33 cellular contexts compared by ENCODE assay signal in genomic region chr3:40243056-40243455, GRCh38.
"Had no signal": no experiment of that assay in that cellular context is flagged by ENCODE, and none has a peak within 500 bp of the region (broad histone marks: within the 10 kb centered on the region; RNA-seq: fewer than 3 reads in every experiment).

No MANE protein-coding gene starts in this region.

- DNase-seq: activated B cell treated with CpG ODN at 0.5 μM for 24 hours; activated CD4-positive, alpha-beta memory T cell treated with anti-CD3 and anti-CD28 coated beads for 36 hours; activated CD4-positive, alpha-beta T cell treated with anti-CD3 and anti-CD28 coated beads for 4 hours; activated CD4-positive, alpha-beta T cell treated with anti-CD3 and anti-CD28 coated beads, Interleukin-2, amount 50 U/mL, for 1 hour; activated CD4-positive, CD25-positive, alpha-beta regulatory T cell treated with anti-CD3 and anti-CD28 coated beads, Interleukin-2, amount 50 U/mL, for 72 hours; activated CD8-positive, alpha-beta memory T cell treated with anti-CD3 and anti-CD28 coated beads, Interleukin-2, amount 50 U/mL, for 4 hours; activated effector memory CD4-positive, alpha-beta T cell treated with anti-CD3 and anti-CD28 coated beads, Interleukin-2, amount 50 U/mL, for 16 hours; activated naive CD4-positive, alpha-beta T cell; activated naive CD8-positive, alpha-beta T cell treated with anti-CD3 and anti-CD28 coated beads, Interleukin-2, amount 10 ng/mL, durations not matched to agents 7 days and 5 days; activated T-cell treated with anti-CD3 and anti-CD28 coated beads for 4 hours; activated T-cell treated with anti-CD3 and anti-CD28 coated beads, Interleukin-2, amount 50 U/mL, for 48 hours; amygdala; NCI-H1092 treated with DMSO at 0.1 percent for 48 hours; NCI-H1417; NCI-H146; NCI-H187; NCI-H2029 treated with DMSO at 0.1 percent for 48 hours; NCI-H2107; NCI-H226; NCI-H446 treated with DMSO at 0.1 percent for 48 hours; NCI-H524; NCI-H69; NCI-H82; NK-92 treated with Interleukin-12 subunit alpha and Interleukin-12 subunit beta, amount 100 ng/mL, for 24 hours; Right ventricle myocardium superior; SW 1271; T-helper 1 cell; T-helper 2 cell; T-helper 9 cell had no signal

- H3K27ac ChIP-seq: ascending aorta, KMS-11, VCaP had no signal

- H3K9me3 Mint-ChIP-seq: activated naive CD4-positive, alpha-beta T cell treated with anti-CD3 and anti-CD28 coated beads, Interleukin-2, amount 50 U/mL, for 24 hours; activated naive CD8-positive, alpha-beta T cell treated with anti-CD3 and anti-CD28 coated beads, Interleukin-2, amount 10 ng/mL, durations not matched to agents 7 days and 5 days had no signal

- H3K36me3 Mint-ChIP-seq: activated CD4-positive, alpha-beta memory T cell treated with anti-CD3 and anti-CD28 coated beads for 36 hours; activated naive CD8-positive, alpha-beta T cell treated with anti-CD3 and anti-CD28 coated beads, Interleukin-2, amount 10 ng/mL, durations not matched to agents 7 days and 5 days had no signal

- H3K27me3 ChIP-seq: ascending aorta had no signal

- H3K27me3 Mint-ChIP-seq: activated B cell treated with CpG ODN at 0.5 μM for 24 hours; activated CD4-positive, alpha-beta memory T cell treated with anti-CD3 and anti-CD28 coated beads for 36 hours; activated naive CD4-positive, alpha-beta T cell treated with anti-CD3 and anti-CD28 coated beads, Interleukin-2, amount 50 U/mL, for 24 hours; activated naive CD8-positive, alpha-beta T cell treated with anti-CD3 and anti-CD28 coated beads, Interleukin-2, amount 10 ng/mL, durations not matched to agents 7 days and 5 days had no signal

- H3K4me3 Mint-ChIP-seq: activated B cell treated with CpG ODN at 0.5 μM for 24 hours; activated CD4-positive, alpha-beta memory T cell treated with anti-CD3 and anti-CD28 coated beads for 36 hours; activated naive CD4-positive, alpha-beta T cell treated with anti-CD3 and anti-CD28 coated beads, Interleukin-2, amount 50 U/mL, for 24 hours; activated naive CD8-positive, alpha-beta T cell treated with anti-CD3 and anti-CD28 coated beads, Interleukin-2, amount 10 ng/mL, durations not matched to agents 7 days and 5 days had no signal

- H3K4me3 ChIP-seq: ascending aorta had no signal

- H3K36me3 ChIP-seq: ascending aorta had no signal

- H3K4me1 Mint-ChIP-seq: activated B cell treated with CpG ODN at 0.5 μM for 24 hours; activated naive CD4-positive, alpha-beta T cell treated with anti-CD3 and anti-CD28 coated beads, Interleukin-2, amount 50 U/mL, for 24 hours; activated naive CD8-positive, alpha-beta T cell treated with anti-CD3 and anti-CD28 coated beads, Interleukin-2, amount 10 ng/mL, durations not matched to agents 7 days and 5 days had no signal

- H3K4me1 ChIP-seq: ascending aorta had no signal
